ENCODE assay signal across 18 cellular contexts in the genomic region with DNA sequence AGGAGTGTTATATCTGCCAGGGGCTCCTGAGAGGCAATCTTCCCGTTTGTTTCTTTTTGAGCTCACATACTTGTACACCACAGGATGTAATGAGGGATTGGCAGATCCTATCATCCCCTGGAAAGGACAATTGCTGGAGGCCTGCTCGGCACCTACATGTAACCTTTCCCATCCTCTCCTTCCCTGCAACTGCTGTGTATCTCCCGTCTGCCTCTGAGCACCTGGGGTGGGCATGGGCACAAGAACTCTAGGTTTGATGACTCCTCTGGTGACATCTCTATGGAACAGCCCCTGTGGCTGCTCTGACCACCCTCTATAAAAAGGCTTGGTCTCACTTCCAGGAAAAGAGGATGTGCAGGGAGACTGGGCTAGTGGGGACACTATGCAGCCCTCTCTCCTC. TPM values are rescaled to one million over a fixed set of nuclear protein-coding genes. Genes with fewer than 3 reads are reported as not detected.
DNase-seq lines count a peak whose midpoint lies in the region; ATAC-seq lines count a peak whose summit lies in the region.
"Had no signal": no experiment of that assay in that cellular context is flagged by ENCODE, and none has a peak within 500 bp of the region (broad histone marks: within the 10 kb centered on the region; RNA-seq: fewer than 3 reads in every experiment).

No MANE protein-coding gene starts in this region.

- no peaks in the 10 kb centered on the region for H3K4me1 Mint-ChIP-seq in activated naive CD4-positive, alpha-beta T cell treated with anti-CD3 and anti-CD28 coated beads, Interleukin-2, amount 50 U/mL, for 24 hours
- peaks cover 0 to 2% (median 0%) of the 10 kb centered on the region in 3 donors for H3K4me1 Mint-ChIP-seq in IgD-negative memory B cell
- H3K4me1 Mint-ChIP-seq in stimulated activated naive CD8-positive, alpha-beta T cell treated with anti-CD3 and anti-CD28 coated beads, Interleukin-15, amount 100 ng/mL, for 72 hours = peaks cover 8% of the 10 kb centered on the region

- H3K4me3 Mint-ChIP-seq in activated naive CD4-positive, alpha-beta T cell treated with anti-CD3 and anti-CD28 coated beads, Interleukin-2, amount 50 U/mL, for 24 hours = peak overlapping the region; percentile 71
- H3K4me3 Mint-ChIP-seq in IgD-negative memory B cell = peak overlapping the region in 3 of 4 donors; percentile 41 to 90 (median 72)
- peak overlapping the region; percentile 79 to 86 for H3K4me3 Mint-ChIP-seq in stimulated activated naive CD8-positive, alpha-beta T cell treated with anti-CD3 and anti-CD28 coated beads, Interleukin-15, amount 100 ng/mL, for 72 hours

- peaks cover 12% of the 10 kb centered on the region for H3K27me3 ChIP-seq in iPS-15b (ENCODE audit: control insufficient read depth, insufficient read depth, low read length)

- no peaks in the 10 kb centered on the region for H3K36me3 ChIP-seq in iPS-15b (ENCODE audit: control insufficient read depth, insufficient read depth, low read length)
- H3K36me3 ChIP-seq: heart right ventricle, stomach had no signal

- peaks cover 30% of the 10 kb centered on the region for H3K27me3 Mint-ChIP-seq in activated naive CD4-positive, alpha-beta T cell treated with anti-CD3 and anti-CD28 coated beads, Interleukin-2, amount 50 U/mL, for 24 hours
- H3K27me3 Mint-ChIP-seq in IgD-negative memory B cell = peaks cover 14% of the 10 kb centered on the region
- H3K27me3 Mint-ChIP-seq in stimulated activated naive CD8-positive, alpha-beta T cell treated with anti-CD3 and anti-CD28 coated beads, Interleukin-15, amount 100 ng/mL, for 72 hours = peaks cover 80% of the 10 kb centered on the region

- H3K9me3 ChIP-seq in iPS-15b (ENCODE audit: control insufficient read depth, insufficient read depth, low read length) = no peaks in the 10 kb centered on the region

- H3K9ac ChIP-seq in iPS-15b (ENCODE audit: low read depth, low read length) = no peak overlapping the region

- no peak for DNase-seq in activated naive CD4-positive, alpha-beta T cell treated with anti-CD3 and anti-CD28 coated beads, Interleukin-2, amount 50 U/mL, for 72 hours (ENCODE audit: low spot score in 2 of 2)
- no peak for DNase-seq in stimulated activated naive CD8-positive, alpha-beta T cell treated with anti-CD3 and anti-CD28 coated beads, Interleukin-15, amount 100 ng/mL, for 72 hours
- no peak for DNase-seq in middle frontal gyrus (ENCODE audit: extremely low spot score, low spot score)
- DNase-seq in DMS 273 (lab: John Stamatoyannopoulos, UW; ENCODE audit: unreplicated experiment) = no peak
- DNase-seq in NCI-H1105 treated with DMSO at 0.1 percent for 48 hours (lab: John Stamatoyannopoulos, UW) = no peak
- DNase-seq: activated gamma-delta T cell treated with Interleukin-2 at 50 U/mL for 16 hours; effector CD8-positive, alpha-beta T cell; heart right ventricle; midbrain; NCI-H1092 treated with DMSO at 0.1 percent for 48 hours; NCI-H226; stomach had no signal

- H3K4me1 ChIP-seq in iPS-15b (ENCODE audit: control insufficient read depth, insufficient read depth, low read length) = no peaks in the 10 kb centered on the region

- H3K9me3 Mint-ChIP-seq in activated naive CD4-positive, alpha-beta T cell treated with anti-CD3 and anti-CD28 coated beads, Interleukin-2, amount 50 U/mL, for 24 hours = no peaks in the 10 kb centered on the region
- H3K9me3 Mint-ChIP-seq in activated naive CD4-positive, alpha-beta T cell treated with anti-CD3 and anti-CD28 coated beads, Interleukin-2, amount 50 U/mL, for 72 hours = no peaks in the 10 kb centered on the region
- peaks cover 0 to 4% (median 0%) of the 10 kb centered on the region in 3 donors for H3K9me3 Mint-ChIP-seq in IgD-negative memory B cell
- no peaks in the 10 kb centered on the region for H3K9me3 Mint-ChIP-seq in stimulated activated naive CD8-positive, alpha-beta T cell treated with anti-CD3 and anti-CD28 coated beads, Interleukin-15, amount 100 ng/mL, for 72 hours

- ATAC-seq in activated naive CD4-positive, alpha-beta T cell treated with anti-CD3 and anti-CD28 coated beads, Interleukin-2, amount 50 U/mL, for 72 hours = no peak
- ATAC-seq in stimulated activated naive CD8-positive, alpha-beta T cell treated with anti-CD3 and anti-CD28 coated beads, Interleukin-15, amount 100 ng/mL, for 72 hours = no peak
- ATAC-seq: Right ventricle myocardium inferior had no signal

- no peak overlapping the region for H3K27ac Mint-ChIP-seq in activated naive CD4-positive, alpha-beta T cell treated with anti-CD3 and anti-CD28 coated beads, Interleukin-2, amount 50 U/mL, for 24 hours
- H3K27ac Mint-ChIP-seq in activated naive CD4-positive, alpha-beta T cell treated with anti-CD3 and anti-CD28 coated beads, Interleukin-2, amount 50 U/mL, for 72 hours = no peak overlapping the region
- H3K27ac Mint-ChIP-seq in IgD-negative memory B cell = peak overlapping the region in 1 of 3 donors; percentile 35
- H3K27ac Mint-ChIP-seq in stimulated activated naive CD8-positive, alpha-beta T cell treated with anti-CD3 and anti-CD28 coated beads, Interleukin-15, amount 100 ng/mL, for 72 hours = no peak overlapping the region

- peak overlapping the region; percentile 79 for H3K4me3 ChIP-seq in iPS-15b (ENCODE audit: low read depth, low read length)
- H3K4me3 ChIP-seq: K562 had no signal

- H3K36me3 Mint-ChIP-seq in activated naive CD4-positive, alpha-beta T cell treated with anti-CD3 and anti-CD28 coated beads, Interleukin-2, amount 50 U/mL, for 24 hours = no peaks in the 10 kb centered on the region
- peaks cover 0 to 3% of the 10 kb centered on the region in 2 donors for H3K36me3 Mint-ChIP-seq in activated naive CD4-positive, alpha-beta T cell treated with anti-CD3 and anti-CD28 coated beads, Interleukin-2, amount 50 U/mL, for 72 hours
- H3K36me3 Mint-ChIP-seq in IgD-negative memory B cell = peaks cover 1% of the 10 kb centered on the region

RNA-seq across cellular contexts. Expression of gene SMIM12, which starts 25.0 kb away (rescaled TPM):
- 10 to 100 TPM; 48.7 to 49.1 TPM for total RNA-seq in activated naive CD4-positive, alpha-beta T cell treated with anti-CD3 and anti-CD28 coated beads, Interleukin-2, amount 50 U/mL, for 72 hours
- 73.4 TPM for polyA plus RNA-seq in IgD-negative memory B cell

RNA-seq across cellular contexts. Expression of gene DLGAP3, which starts 44.9 kb away (rescaled TPM):
- under 1 TPM; 0.71 to 0.84 TPM for total RNA-seq in activated naive CD4-positive, alpha-beta T cell treated with anti-CD3 and anti-CD28 coated beads, Interleukin-2, amount 50 U/mL, for 72 hours
- 0.33 TPM for polyA plus RNA-seq in IgD-negative memory B cell
- total RNA-seq: bronchial epithelial cell had no signal
